ENCODE assay signal across 1 cellular context in the genomic region with DNA sequence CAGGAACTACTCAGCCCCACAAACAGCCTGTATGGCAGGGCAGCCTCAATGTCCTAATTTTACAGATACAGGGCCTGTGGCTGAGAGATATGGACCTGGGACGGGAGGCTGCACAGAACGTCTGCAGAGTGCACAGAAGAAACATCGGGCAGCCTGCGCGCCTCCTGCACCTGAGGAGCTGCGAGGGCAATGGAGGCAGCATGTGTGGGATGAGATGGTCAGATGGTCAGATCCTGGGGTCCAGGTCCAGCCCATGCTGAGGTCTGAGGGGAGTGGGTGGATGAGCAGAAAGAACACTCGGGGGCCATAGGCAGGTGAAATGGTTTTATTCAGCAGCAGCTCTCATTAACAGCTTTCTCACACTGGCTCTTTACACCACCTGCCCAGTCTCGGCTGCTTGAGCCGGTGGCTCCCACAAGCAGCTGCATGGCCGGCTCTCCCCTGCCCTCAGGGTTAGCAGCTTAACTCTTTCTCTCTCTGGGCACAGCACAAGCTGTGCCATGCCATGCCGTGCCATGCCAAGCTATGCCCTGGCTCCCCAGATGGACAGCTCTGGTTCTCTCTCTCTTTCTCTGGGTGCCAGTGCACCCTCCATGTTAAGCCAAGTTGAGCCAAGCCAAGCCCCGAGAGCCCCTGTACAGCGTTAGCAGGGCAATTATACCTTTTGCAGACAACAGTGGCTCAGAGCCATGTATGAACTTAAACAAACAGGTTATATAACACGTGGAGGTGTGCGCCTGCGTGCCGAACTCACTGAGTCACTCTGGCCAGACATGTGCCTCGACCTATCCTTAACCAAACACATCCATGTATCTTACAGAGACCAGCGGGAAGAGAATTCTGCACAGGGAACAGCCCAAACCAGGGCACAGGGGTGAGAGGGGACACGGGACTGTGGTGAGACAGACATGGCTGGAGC.
TF ChIP-seq lines count a peak whose summit lies in the region.

No MANE protein-coding gene starts in this region.

TF ChIP-seq in SK-N-SH, 30 proteins besides CTCF, POLR2A, EP300 and RAD21 (continued from another document):
- TF ChIP-seq, protein P1, sequence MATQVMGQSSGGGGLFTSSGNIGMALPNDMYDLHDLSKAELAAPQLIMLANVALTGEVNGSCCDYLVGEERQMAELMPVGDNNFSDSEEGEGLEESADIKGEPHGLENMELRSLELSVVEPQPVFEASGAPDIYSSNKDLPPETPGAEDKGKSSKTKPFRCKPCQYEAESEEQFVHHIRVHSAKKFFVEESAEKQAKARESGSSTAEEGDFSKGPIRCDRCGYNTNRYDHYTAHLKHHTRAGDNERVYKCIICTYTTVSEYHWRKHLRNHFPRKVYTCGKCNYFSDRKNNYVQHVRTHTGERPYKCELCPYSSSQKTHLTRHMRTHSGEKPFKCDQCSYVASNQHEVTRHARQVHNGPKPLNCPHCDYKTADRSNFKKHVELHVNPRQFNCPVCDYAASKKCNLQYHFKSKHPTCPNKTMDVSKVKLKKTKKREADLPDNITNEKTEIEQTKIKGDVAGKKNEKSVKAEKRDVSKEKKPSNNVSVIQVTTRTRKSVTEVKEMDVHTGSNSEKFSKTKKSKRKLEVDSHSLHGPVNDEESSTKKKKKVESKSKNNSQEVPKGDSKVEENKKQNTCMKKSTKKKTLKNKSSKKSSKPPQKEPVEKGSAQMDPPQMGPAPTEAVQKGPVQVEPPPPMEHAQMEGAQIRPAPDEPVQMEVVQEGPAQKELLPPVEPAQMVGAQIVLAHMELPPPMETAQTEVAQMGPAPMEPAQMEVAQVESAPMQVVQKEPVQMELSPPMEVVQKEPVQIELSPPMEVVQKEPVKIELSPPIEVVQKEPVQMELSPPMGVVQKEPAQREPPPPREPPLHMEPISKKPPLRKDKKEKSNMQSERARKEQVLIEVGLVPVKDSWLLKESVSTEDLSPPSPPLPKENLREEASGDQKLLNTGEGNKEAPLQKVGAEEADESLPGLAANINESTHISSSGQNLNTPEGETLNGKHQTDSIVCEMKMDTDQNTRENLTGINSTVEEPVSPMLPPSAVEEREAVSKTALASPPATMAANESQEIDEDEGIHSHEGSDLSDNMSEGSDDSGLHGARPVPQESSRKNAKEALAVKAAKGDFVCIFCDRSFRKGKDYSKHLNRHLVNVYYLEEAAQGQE (IDR thresholded peaks at IDR 0.05; ENCODE audit: low read depth, low read length) = no peak
- no peak for TF ChIP-seq GATA2 (CRISPR knock-in tag; IDR thresholded peaks at IDR 0.05)
- TF ChIP-seq FOXM1 (IDR thresholded peaks at IDR 0.05; ENCODE audit: low read depth) = no peak
- TF ChIP-seq SMC3 (IDR thresholded peaks at IDR 0.05; ENCODE audit: low read depth, low read length) = no peak
- no peak for TF ChIP-seq JUND (IDR thresholded peaks at IDR 0.05)
